7 cellular contexts compared by ENCODE assay signal in the genomic region with DNA sequence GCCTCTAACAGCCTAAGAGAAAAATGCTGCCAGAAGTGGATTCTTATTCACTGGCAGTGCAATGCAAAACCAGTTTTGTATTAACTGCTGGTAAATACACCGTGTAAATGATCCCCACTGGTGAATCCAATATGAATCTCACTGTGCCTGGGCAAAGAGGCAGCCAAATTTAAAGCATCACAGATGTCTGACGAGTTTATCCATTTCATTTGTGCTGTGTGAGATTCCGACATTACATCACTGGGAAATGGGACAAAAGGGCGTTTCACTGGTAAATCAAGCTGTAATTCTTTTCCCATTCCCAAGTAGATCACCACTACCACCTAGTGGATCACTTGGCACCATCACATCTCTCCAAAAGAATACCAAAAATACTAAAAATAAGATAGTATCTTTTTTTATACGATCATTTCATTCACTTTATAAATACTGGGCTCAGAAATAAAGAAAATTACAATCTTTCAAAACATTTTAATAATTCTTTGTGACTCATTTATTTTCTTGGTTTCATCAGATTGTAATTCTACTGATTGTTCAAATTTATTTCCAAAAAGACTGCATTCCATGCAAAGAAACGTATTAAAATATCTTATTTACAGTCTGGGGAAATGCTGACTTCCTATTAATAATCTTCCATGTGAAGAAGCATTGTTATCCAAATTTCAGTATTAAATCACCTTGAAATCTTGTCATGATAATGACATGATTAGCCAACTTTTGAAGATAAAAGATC.
DNase-seq lines count a peak whose midpoint lies in the region; ATAC-seq and TF ChIP-seq lines count a peak whose summit lies in the region.

No MANE protein-coding gene starts in this region.

- no peak overlapping the region for H3K4me2 ChIP-seq in PC-9

- no peak overlapping the region for H3K27ac ChIP-seq in PC-9

- no peaks in the 10 kb centered on the region for H3K27me3 Mint-ChIP-seq in activated T-helper 17 cell treated with anti-CD3 and anti-CD28 coated beads, Interleukin-2, amount 50 U/mL, for 72 hours

- intact Hi-C loops in PC-9 (cut with micrococcal nuclease; ENCODE audit: unreplicated experiment): loop anchor here (2.0 kb wide), 1 partner anchor 43 kb away; no protein-coding TSS in a partner anchor

- H3F3A ChIP-seq in PC-9 (ENCODE audit: insufficient read depth, low read depth): no peaks in the 10 kb centered on the region

- no peaks in the 10 kb centered on the region for H3K9me3 Mint-ChIP-seq in activated T-helper 17 cell treated with anti-CD3 and anti-CD28 coated beads, Interleukin-2, amount 50 U/mL, for 72 hours

- H3K27ac Mint-ChIP-seq in activated T-helper 17 cell treated with anti-CD3 and anti-CD28 coated beads, Interleukin-2, amount 50 U/mL, for 72 hours: no peak overlapping the region

- H3K4me3 Mint-ChIP-seq in activated T-helper 17 cell treated with anti-CD3 and anti-CD28 coated beads, Interleukin-2, amount 50 U/mL, for 72 hours: no peak overlapping the region

- no peaks in the 10 kb centered on the region for H3K9me2 ChIP-seq in PC-9 (ENCODE audit: insufficient read depth)

- H3K4me1 Mint-ChIP-seq in activated T-helper 17 cell treated with anti-CD3 and anti-CD28 coated beads, Interleukin-2, amount 50 U/mL, for 72 hours: no peaks in the 10 kb centered on the region

- no peaks in the 10 kb centered on the region for H3K9me3 ChIP-seq in PC-9 (ENCODE audit: insufficient read depth, low read depth)

- ATAC-seq in GM18520 (IDR thresholded peaks at IDR 0.05; ENCODE audit: unreplicated experiment): no peak
- no peak for ATAC-seq in activated T-helper 17 cell treated with anti-CD3 and anti-CD28 coated beads, Interleukin-2, amount 50 U/mL, for 72 hours (replicated peaks)

- H3K36me3 ChIP-seq in H7 (replicated peaks; ENCODE audit: control insufficient read depth, insufficient read depth, low read length) (no peaks in the 10 kb centered on the region), PC-9 (ENCODE audit: low read depth) (no peaks in the 10 kb centered on the region)

- peak; percentile 12 for DNase-seq in H7
- DNase-seq in PC-9: peak; percentile 10 to 40
- peak; percentile 76 for DNase-seq in fibroblast of mammary gland (ENCODE audit: low read depth)
- peak; percentile 91 for DNase-seq in putamen (ENCODE audit: low spot score)
- DNase-seq in activated CD4-positive, alpha-beta T cell treated with anti-CD3 and anti-CD28 coated beads, Interleukin-2, amount 50 U/mL, for 1 hour: no peak

- no peaks in the 10 kb centered on the region for H3K27me3 ChIP-seq in H7 (ENCODE audit: control insufficient read depth, insufficient read depth, low read length)
- H3K27me3 ChIP-seq in PC-9 (ENCODE audit: insufficient read depth, low read depth): no peaks in the 10 kb centered on the region

- H3K4me1 ChIP-seq in PC-9 (replicated peaks; ENCODE audit: insufficient read depth): no peaks in the 10 kb centered on the region

- CTCF ChIA-PET in PC-9 (lab: Charles Lee): no interaction called here

- peak; percentile 67 for TF ChIP-seq CTCF in PC-9 (conservative IDR thresholded peaks at IDR 0.05)
- peak; percentile 70 for TF ChIP-seq CTCF in fibroblast of mammary gland (conservative IDR thresholded peaks at IDR 0.05; ENCODE audit: control insufficient read depth, insufficient read depth, low read depth, low read length)

- POLR2A ChIA-PET in PC-9 (lab: Charles Lee; ENCODE audit: unreplicated experiment): interaction anchor here (0.5 kb wide), 1 partner anchor 486 kb away, joined by 8 read pairs; no protein-coding TSS in a partner anchor

- H3K4me3 ChIP-seq in H7 (ENCODE audit: insufficient read depth, low read depth, low read length) (no peak overlapping the region), PC-9 (no peak overlapping the region), fibroblast of mammary gland (ENCODE audit: control insufficient read depth, low read depth, low read length) (no peak overlapping the region)

- H3K36me3 Mint-ChIP-seq in activated T-helper 17 cell treated with anti-CD3 and anti-CD28 coated beads, Interleukin-2, amount 50 U/mL, for 72 hours (ENCODE audit: low read depth): no peaks in the 10 kb centered on the region

- H3K79me2 ChIP-seq in PC-9 (ENCODE audit: low read depth): no peaks in the 10 kb centered on the region

- H2AFZ ChIP-seq in PC-9: no peak overlapping the region

- H4K20me1 ChIP-seq in PC-9 (ENCODE audit: insufficient read depth): no peaks in the 10 kb centered on the region

- no TSS peak for BruUV-seq in PC-9 (replicated peaks; lab: Mats Ljungman, UMichigan)
